ENCODE assay signal across 13 cellular contexts in the genomic region with DNA sequence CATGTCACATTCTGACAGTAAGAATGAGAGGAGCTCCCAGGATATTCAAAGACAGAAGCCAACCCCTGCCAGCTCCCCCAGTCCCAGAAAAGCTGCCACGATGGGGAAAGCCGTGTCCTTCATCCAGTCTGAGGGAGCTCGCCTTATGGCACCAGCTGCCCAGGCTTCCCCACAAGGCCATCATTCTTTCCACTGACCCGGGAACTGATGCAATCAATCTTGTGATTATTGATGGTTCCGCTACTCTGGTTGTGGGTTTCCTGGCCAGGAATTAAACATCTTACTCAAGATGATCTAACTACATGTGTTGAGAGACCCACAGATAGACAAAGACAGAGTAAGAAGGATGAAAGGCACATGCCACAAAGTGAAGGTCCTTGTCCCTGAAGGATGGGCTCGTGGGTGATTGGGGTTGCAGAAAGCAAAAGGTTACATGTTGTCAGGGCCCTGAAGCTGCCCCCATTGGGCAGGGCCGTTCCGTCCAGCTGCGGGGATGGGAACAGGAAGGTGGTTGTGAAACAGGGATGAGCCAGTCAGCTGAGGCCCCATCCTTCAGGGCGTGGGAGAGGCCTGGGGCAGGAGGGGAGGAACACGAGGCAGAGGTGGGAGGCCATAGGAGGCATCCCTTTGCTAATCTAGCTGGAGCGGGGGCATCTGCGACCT.
DNase-seq lines count a peak whose midpoint lies in the region; ATAC-seq and TF ChIP-seq lines count a peak whose summit lies in the region.
"Had no signal": no experiment of that assay in that cellular context is flagged by ENCODE, and none has a peak within 500 bp of the region (broad histone marks: within the 10 kb centered on the region; RNA-seq: fewer than 3 reads in every experiment).

No MANE protein-coding gene starts in this region.

- peak overlapping the region; percentile 15 for H2AFZ ChIP-seq in mesenchymal stem cell (ENCODE audit: low read depth, low read length)

- peak overlapping the region in 1 of 2 experiments; percentile 5 for H3K4ac ChIP-seq in mesenchymal stem cell (ENCODE audit: low read depth in 1 of 2, low read length in 2 of 2)

- intact Hi-C loops in aorta (cut with DNase I), result no loop called here

- in situ Hi-C loops in KBM-7 (cut with MboI; ENCODE audit: low pct_unique_long_range_greater_than_20kb, low sequenced_read_pairs) (no loop called here), GM13977 (cut with MboI; ENCODE audit: low pct_unique_long_range_greater_than_20kb, low sequenced_read_pairs, unreplicated experiment) (no loop called here)

- no peak overlapping the region for H2BK5ac ChIP-seq in mesenchymal stem cell (ENCODE audit: low read depth, low read length, poor library complexity, severe bottlenecking)

- ATAC-seq in aorta (ENCODE audit: low FRiP score), result peak; percentile 42

- H2BK15ac ChIP-seq in mesenchymal stem cell (ENCODE audit: low read depth, poor library complexity, severe bottlenecking), result no peak overlapping the region

- H3K18ac ChIP-seq in mesenchymal stem cell (ENCODE audit: low read depth in 1 of 2, low read length in 2 of 2), result peak overlapping the region; percentile 60 to 67

- H3K27me3 ChIP-seq in mesenchymal stem cell (ENCODE audit: control insufficient read depth in 1 of 2, insufficient read depth in 1 of 2, low read length in 2 of 2), result peaks cover 0 to 14% of the 10 kb centered on the region in 2 experiments
- no peaks in the 10 kb centered on the region for H3K27me3 ChIP-seq in aorta (ENCODE audit: control insufficient read depth in 1 of 2, insufficient read depth in 2 of 2, low read length in 1 of 2)

- TF ChIP-seq CTCF in epithelial cell of proximal tubule (conservative IDR thresholded peaks at IDR 0.05; ENCODE audit: low read depth, low read length) (no peak), GM13977 (IDR thresholded peaks at IDR 0.05; ENCODE audit: extremely low read depth, insufficient read depth, missing control alignments) (no peak)

- peak overlapping the region; percentile 67 for H4K91ac ChIP-seq in mesenchymal stem cell (ENCODE audit: low read length)

- H2BK12ac ChIP-seq in mesenchymal stem cell (ENCODE audit: low read length in 2 of 2), result peak overlapping the region; percentile 51 to 69

- H3K9me3 ChIP-seq in mesenchymal stem cell (ENCODE audit: control insufficient read depth, low read length) (no peaks in the 10 kb centered on the region), aorta (ENCODE audit: control insufficient read depth, low read length) (no peaks in the 10 kb centered on the region)

- H3K36me3 ChIP-seq in mesenchymal stem cell (ENCODE audit: control insufficient read depth in 1 of 2, insufficient read depth in 2 of 2, low read depth in 1 of 2, low read length in 2 of 2) (no peaks in the 10 kb centered on the region), aorta (ENCODE audit: control insufficient read depth in 1 of 2, insufficient read depth in 2 of 2, low read length in 1 of 2) (no peaks in the 10 kb centered on the region)

- no peak overlapping the region for H2BK120ac ChIP-seq in mesenchymal stem cell (ENCODE audit: low read depth, low read length)

- no peak overlapping the region for H3K23ac ChIP-seq in mesenchymal stem cell (ENCODE audit: low read length in 2 of 2)

- DNase-seq in activated effector memory CD4-positive, alpha-beta T cell treated with anti-CD3 and anti-CD28 coated beads, Interleukin-2, amount 50 U/mL, for 16 hours, result peak; percentile 33
- DNase-seq in activated effector memory CD4-positive, alpha-beta T cell treated with Interleukin-2 at 50 U/mL for 16 hours, result no peak
- DNase-seq in epithelial cell of proximal tubule (ENCODE audit: low read depth), result peak; percentile 68
- DNase-seq in mesenchymal stem cell, result peak; percentile 85
- peak; percentile 77 to 88 for DNase-seq in aorta
- no peak for DNase-seq in KBM-7
- DNase-seq in GM13977 (ENCODE audit: low spot score), result no peak
- no peak for DNase-seq in middle frontal gyrus (ENCODE audit: extremely low spot score, low spot score)
- DNase-seq: activated CD4-positive, alpha-beta T cell treated with anti-CD3 and anti-CD28 coated beads, Interleukin-2, amount 10 ng/mL, durations not matched to agents 24 days and 14 days; DMS53; NCI-H526; stimulated activated CD4-positive, alpha-beta T cell treated with anti-CD3 and anti-CD28 coated beads, Interleukin-15, amount 100 ng/mL, for 24 hours had no signal

- H3K4me1 ChIP-seq in mesenchymal stem cell (ENCODE audit: control insufficient read depth, insufficient read depth, low read depth, low read length), result peaks cover 18% of the 10 kb centered on the region
- no peaks in the 10 kb centered on the region for H3K4me1 ChIP-seq in aorta (ENCODE audit: control insufficient read depth in 1 of 2, insufficient read depth in 2 of 2, low read length in 2 of 2)

- H3K4me2 ChIP-seq in mesenchymal stem cell (ENCODE audit: low read length, poor library complexity, severe bottlenecking), result no peak overlapping the region

- H3K27ac ChIP-seq in mesenchymal stem cell (ENCODE audit: low read length, poor library complexity, severe bottlenecking) (no peak overlapping the region), aorta (ENCODE audit: low read depth in 1 of 2, low read length in 2 of 2) (no peak overlapping the region)

- 76% methylated on average over 12 of the region's 13 CpGs for WGBS in mesenchymal stem cell
- 93% methylated on average over 13 of the region's 13 CpGs for WGBS in aorta, 2 donors

- no peaks in the 10 kb centered on the region for H3K79me1 ChIP-seq in mesenchymal stem cell (replicated peaks; ENCODE audit: low read length, poor library complexity, severe bottlenecking)

- H3K14ac ChIP-seq in mesenchymal stem cell (ENCODE audit: low read length in 2 of 2), result no peak overlapping the region

- H3K4me3 ChIP-seq in epithelial cell of proximal tubule (ENCODE audit: low read depth, low read length) (no peak overlapping the region), mesenchymal stem cell (ENCODE audit: insufficient read depth in 1 of 2, low read depth in 1 of 2, low read length in 2 of 2) (no peak overlapping the region), aorta (ENCODE audit: low read length in 2 of 2) (no peak overlapping the region)
- H3K4me3 ChIP-seq: dorsolateral prefrontal cortex had no signal

- H4K8ac ChIP-seq in mesenchymal stem cell (ENCODE audit: low read length), result peak overlapping the region; percentile 57

- H3K9ac ChIP-seq in mesenchymal stem cell (ENCODE audit: low read length), result no peak overlapping the region

- H2AK5ac ChIP-seq in mesenchymal stem cell (ENCODE audit: low read length, severe bottlenecking), result no peak overlapping the region

Comparison
In these comparisons a context has a peak if more than half of its experiments do, and no peak if none do; other contexts are left out.
1. DNase-seq: peak in activated effector memory CD4-positive, alpha-beta T cell treated with anti-CD3 and anti-CD28 coated beads, Interleukin-2, amount 50 U/mL, for 16 hours (single experiment), epithelial cell of proximal tubule (single experiment), mesenchymal stem cell (single experiment) and aorta (2 of 2); none in activated effector memory CD4-positive, alpha-beta T cell treated with Interleukin-2 at 50 U/mL for 16 hours (single experiment), KBM-7 (single experiment), GM13977 (single experiment) and middle frontal gyrus (single experiment).